Comparison of ENCODE assay signal across 1 cellular context in the genomic region with DNA sequence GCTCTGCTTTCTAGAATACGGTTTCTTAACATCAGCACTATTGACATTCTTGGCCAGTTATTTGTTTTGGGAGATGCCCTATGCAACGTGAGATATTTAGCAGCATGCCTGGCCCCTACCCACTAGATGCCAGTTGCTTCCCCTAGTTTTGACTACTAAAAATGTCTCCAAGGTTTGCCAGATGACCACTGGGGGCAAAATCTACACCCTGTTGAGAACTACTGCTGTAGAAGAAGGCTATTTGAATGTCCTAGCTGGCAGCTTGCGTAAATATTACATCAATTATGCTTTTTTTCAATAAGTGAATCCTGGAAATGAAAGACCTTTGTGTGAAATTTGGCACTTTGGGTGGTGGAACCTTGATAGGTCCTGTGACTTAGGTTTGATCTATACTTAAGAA.
TF ChIP-seq lines count a peak whose summit lies in the region.

No MANE protein-coding gene starts in this region.

TF ChIP-seq in IMR-90, 13 proteins besides CTCF, POLR2A, EP300 and RAD21:
- no peak for TF ChIP-seq MXI1 (IDR thresholded peaks at IDR 0.05; ENCODE audit: borderline replicate concordance, low read depth, low read length)
- TF ChIP-seq, protein P1, sequence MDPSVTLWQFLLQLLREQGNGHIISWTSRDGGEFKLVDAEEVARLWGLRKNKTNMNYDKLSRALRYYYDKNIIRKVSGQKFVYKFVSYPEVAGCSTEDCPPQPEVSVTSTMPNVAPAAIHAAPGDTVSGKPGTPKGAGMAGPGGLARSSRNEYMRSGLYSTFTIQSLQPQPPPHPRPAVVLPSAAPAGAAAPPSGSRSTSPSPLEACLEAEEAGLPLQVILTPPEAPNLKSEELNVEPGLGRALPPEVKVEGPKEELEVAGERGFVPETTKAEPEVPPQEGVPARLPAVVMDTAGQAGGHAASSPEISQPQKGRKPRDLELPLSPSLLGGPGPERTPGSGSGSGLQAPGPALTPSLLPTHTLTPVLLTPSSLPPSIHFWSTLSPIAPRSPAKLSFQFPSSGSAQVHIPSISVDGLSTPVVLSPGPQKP (IDR thresholded peaks at IDR 0.05; ENCODE audit: borderline replicate concordance, low read depth, low read length): no peak
- no peak for TF ChIP-seq FOS (IDR thresholded peaks at IDR 0.05; ENCODE audit: low read depth, low read length)
- no peak for TF ChIP-seq BHLHE40 (IDR thresholded peaks at IDR 0.05; ENCODE audit: low read depth, low read length)
- no peak for TF ChIP-seq RCOR1 (IDR thresholded peaks at IDR 0.05; ENCODE audit: insufficient replicate concordance, low read length)
- no peak for TF ChIP-seq NFE2L2 (IDR thresholded peaks at IDR 0.05; ENCODE audit: low read depth, low read length)
- no peak for TF ChIP-seq CEBPB (IDR thresholded peaks at IDR 0.05; ENCODE audit: low read depth, low read length)
- no peak for TF ChIP-seq CHD1 (IDR thresholded peaks at IDR 0.05; ENCODE audit: low read depth, low read length)
- no peak for TF ChIP-seq USF2 (IDR thresholded peaks at IDR 0.05; ENCODE audit: low read depth, low read length)
